9 cellular contexts compared by ENCODE assay signal in the genomic region with DNA sequence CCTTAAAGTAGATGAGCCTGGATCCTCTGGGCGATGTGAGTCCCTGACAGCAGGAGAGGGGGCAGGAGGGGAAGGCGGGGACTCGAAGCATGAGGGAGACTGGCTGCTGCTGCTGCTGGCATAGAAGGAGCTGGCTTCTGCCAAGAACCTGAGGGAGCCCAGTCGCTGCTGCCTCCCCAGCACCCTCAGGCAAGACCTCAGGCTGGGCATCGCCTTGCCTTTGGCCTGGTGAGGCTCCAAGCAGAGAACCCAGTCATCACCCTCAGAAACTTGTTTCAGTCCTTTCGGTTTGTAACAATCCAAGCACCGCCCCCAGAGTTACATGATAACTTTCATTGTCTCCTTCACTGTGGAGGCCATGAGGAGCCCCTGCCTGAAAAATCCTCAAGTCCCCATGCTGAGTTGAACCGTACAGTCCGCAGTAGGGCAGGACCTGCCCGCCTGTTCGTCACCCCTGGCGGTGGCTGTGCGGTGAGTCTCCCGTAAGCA. TPM values are rescaled to one million over a fixed set of nuclear protein-coding genes. Genes with fewer than 3 reads are reported as not detected.
A peak's percentile ranks its signal among the peaks of the same experiment; 100 is the strongest.
DNase-seq lines count a peak whose midpoint lies in the region; ATAC-seq and TF ChIP-seq lines count a peak whose summit lies in the region.
"Had no signal": no experiment of that assay in that cellular context is flagged by ENCODE, and none has a peak within 500 bp of the region (broad histone marks: within the 10 kb centered on the region; RNA-seq: fewer than 3 reads in every experiment).

No MANE protein-coding gene starts in this region.

- H3K36me3 Mint-ChIP-seq in HFFc6 (ENCODE audit: low read depth) (peaks cover 7% of the 10 kb centered on the region), WTC11 (peaks cover 9% of the 10 kb centered on the region)

- CTCF ChIA-PET in WTC11 (lab: Charles Lee): interaction anchor here (0.8 to 2.1 kb wide), 14 partner anchors 8 to 670 kb away, joined by 3 to 16 read pairs (median 6); partner anchors contain the start of gene POFUT2

- WGBS in hepatocyte (ENCODE audit: low lambda C conversion rate, missing lambda C conversion rate): 52% methylated on average over 14 of the region's 14 CpGs

- H3K9me3 Mint-ChIP-seq in HFFc6 (peaks cover 14% of the 10 kb centered on the region), WTC11 (peaks cover 24% of the 10 kb centered on the region)

- H3K27ac Mint-ChIP-seq in HFFc6 (no peak overlapping the region), WTC11 (no peak overlapping the region)

- H3K4me3 ChIP-seq in hepatocyte (no peak overlapping the region), stomach smooth muscle (ENCODE audit: low read length in 2 of 2) (peak overlapping the region; percentile 49 to 64)
- H3K4me3 ChIP-seq: smooth muscle cell had no signal

- DNase-seq in HFFc6: no peak
- DNase-seq in WTC11 (ENCODE audit: low spot score): no peak
- DNase-seq in hepatocyte (ENCODE audit: low spot score): no peak
- DNase-seq in posterior vena cava (ENCODE audit: low spot score): no peak
- no peak for DNase-seq in NK-92 treated with Interleukin-12 subunit alpha and Interleukin-12 subunit beta, amount 100 ng/mL, for 24 hours (lab: John Stamatoyannopoulos, UW)
- no peak for DNase-seq in activated CD4-positive, alpha-beta T cell treated with anti-CD3 and anti-CD28 coated beads, Interleukin-2, amount 50 U/mL, for 4 hours

- peak overlapping the region; percentile 51 to 56 for H3K9ac ChIP-seq in stomach smooth muscle (ENCODE audit: low read length in 2 of 2)

- peak overlapping the region; percentile 69 for H3K4me2 ChIP-seq in hepatocyte
- H3K4me2 ChIP-seq: smooth muscle cell had no signal

- H3K9me3 ChIP-seq in hepatocyte (ENCODE audit: low read depth) (no peaks in the 10 kb centered on the region), stomach smooth muscle (ENCODE audit: control insufficient read depth in 2 of 2, low read length in 2 of 2) (peaks cover 0 to 4% of the 10 kb centered on the region in 2 donors)

- H3K27me3 ChIP-seq in hepatocyte (no peaks in the 10 kb centered on the region), stomach smooth muscle (ENCODE audit: control insufficient read depth in 1 of 2, insufficient read depth in 2 of 2, low read length in 2 of 2) (peaks cover 0 to 5% of the 10 kb centered on the region in 2 donors)

- peaks cover 43% of the 10 kb centered on the region for H3K27me3 Mint-ChIP-seq in HFFc6 (ENCODE audit: insufficient read depth)
- peaks cover 10% of the 10 kb centered on the region for H3K27me3 Mint-ChIP-seq in WTC11 (ENCODE audit: low read depth)

- H3K79me2 ChIP-seq in hepatocyte: no peaks in the 10 kb centered on the region

- H2AFZ ChIP-seq in hepatocyte: peak overlapping the region; percentile 25

- TF ChIP-seq CTCF in HFFc6 (IDR thresholded peaks at IDR 0.05): no peak
- no peak for TF ChIP-seq CTCF in WTC11 (IDR thresholded peaks at IDR 0.05)
- TF ChIP-seq CTCF in hepatocyte (IDR thresholded peaks at IDR 0.05; ENCODE audit: poor library complexity): no peak

- peak; percentile 62 for ATAC-seq in WTC11
- ATAC-seq in HG02884 (IDR thresholded peaks at IDR 0.05; ENCODE audit: unreplicated experiment): no peak

- H3K36me3 ChIP-seq in hepatocyte (replicated peaks; ENCODE audit: insufficient read depth, low read depth) (no peaks in the 10 kb centered on the region), stomach smooth muscle (ENCODE audit: control insufficient read depth in 2 of 2, insufficient read depth in 2 of 2, low read length in 2 of 2) (no peaks in the 10 kb centered on the region)

- H3K9me2 ChIP-seq in hepatocyte (replicated peaks; ENCODE audit: insufficient read depth): no peaks in the 10 kb centered on the region

- peak overlapping the region; percentile 74 for H3K4me3 Mint-ChIP-seq in HFFc6
- peak overlapping the region; percentile 58 for H3K4me3 Mint-ChIP-seq in WTC11

- POLR2A ChIA-PET in WTC11 (lab: Charles Lee): no interaction called here

- H3K4me1 Mint-ChIP-seq in HFFc6 (ENCODE audit: low read depth) (peaks cover 21% of the 10 kb centered on the region), WTC11 (peaks cover 17% of the 10 kb centered on the region)

- intact Hi-C loops in posterior vena cava (cut with DNase I): no loop called here

- no peak overlapping the region for H3K27ac ChIP-seq in hepatocyte
- H3K27ac ChIP-seq in stomach smooth muscle (ENCODE audit: low read length): no peak overlapping the region

- no peaks in the 10 kb centered on the region for H3K4me1 ChIP-seq in hepatocyte (ENCODE audit: insufficient read depth)
- H3K4me1 ChIP-seq in stomach smooth muscle (ENCODE audit: control insufficient read depth, insufficient read depth, low read length): peaks cover 7% of the 10 kb centered on the region

- H4K20me1 ChIP-seq in hepatocyte (ENCODE audit: insufficient read depth, poor library complexity, severe bottlenecking): no peaks in the 10 kb centered on the region

TF ChIP-seq in WTC11, 78 proteins besides CTCF, POLR2A, EP300 and RAD21 (continues in another document):
- TF ChIP-seq HMGXB4 (CRISPR knock-in tag; IDR thresholded peaks at IDR 0.05): no peak
- TF ChIP-seq CREB1 (CRISPR knock-in tag; IDR thresholded peaks at IDR 0.05): no peak
- no peak for TF ChIP-seq ZNF425 (CRISPR knock-in tag; conservative IDR thresholded peaks at IDR 0.05)
- TF ChIP-seq USF2 (CRISPR knock-in tag; IDR thresholded peaks at IDR 0.05): no peak
- TF ChIP-seq MXD4 (CRISPR knock-in tag; IDR thresholded peaks at IDR 0.05; ENCODE audit: borderline replicate concordance): no peak
- no peak for TF ChIP-seq NFE2L1 (CRISPR knock-in tag; IDR thresholded peaks at IDR 0.05)
- TF ChIP-seq, protein P1, sequence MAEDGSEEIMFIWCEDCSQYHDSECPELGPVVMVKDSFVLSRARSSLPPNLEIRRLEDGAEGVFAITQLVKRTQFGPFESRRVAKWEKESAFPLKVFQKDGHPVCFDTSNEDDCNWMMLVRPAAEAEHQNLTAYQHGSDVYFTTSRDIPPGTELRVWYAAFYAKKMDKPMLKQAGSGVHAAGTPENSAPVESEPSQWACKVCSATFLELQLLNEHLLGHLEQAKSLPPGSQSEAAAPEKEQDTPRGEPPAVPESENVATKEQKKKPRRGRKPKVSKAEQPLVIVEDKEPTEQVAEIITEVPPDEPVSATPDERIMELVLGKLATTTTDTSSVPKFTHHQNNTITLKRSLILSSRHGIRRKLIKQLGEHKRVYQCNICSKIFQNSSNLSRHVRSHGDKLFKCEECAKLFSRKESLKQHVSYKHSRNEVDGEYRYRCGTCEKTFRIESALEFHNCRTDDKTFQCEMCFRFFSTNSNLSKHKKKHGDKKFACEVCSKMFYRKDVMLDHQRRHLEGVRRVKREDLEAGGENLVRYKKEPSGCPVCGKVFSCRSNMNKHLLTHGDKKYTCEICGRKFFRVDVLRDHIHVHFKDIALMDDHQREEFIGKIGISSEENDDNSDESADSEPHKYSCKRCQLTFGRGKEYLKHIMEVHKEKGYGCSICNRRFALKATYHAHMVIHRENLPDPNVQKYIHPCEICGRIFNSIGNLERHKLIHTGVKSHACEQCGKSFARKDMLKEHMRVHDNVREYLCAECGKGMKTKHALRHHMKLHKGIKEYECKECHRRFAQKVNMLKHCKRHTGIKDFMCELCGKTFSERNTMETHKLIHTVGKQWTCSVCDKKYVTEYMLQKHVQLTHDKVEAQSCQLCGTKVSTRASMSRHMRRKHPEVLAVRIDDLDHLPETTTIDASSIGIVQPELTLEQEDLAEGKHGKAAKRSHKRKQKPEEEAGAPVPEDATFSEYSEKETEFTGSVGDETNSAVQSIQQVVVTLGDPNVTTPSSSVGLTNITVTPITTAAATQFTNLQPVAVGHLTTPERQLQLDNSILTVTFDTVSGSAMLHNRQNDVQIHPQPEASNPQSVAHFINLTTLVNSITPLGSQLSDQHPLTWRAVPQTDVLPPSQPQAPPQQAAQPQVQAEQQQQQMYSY (CRISPR knock-in tag; IDR thresholded peaks at IDR 0.05): no peak

RNA-seq across cellular contexts. Expression of gene POFUT2, which starts 38.8 kb away (rescaled TPM):
- 100 to 1,000 TPM in 1 of 6 experiments, 10 to 100 TPM in 5; 78.2 to 112 (median 80.3) TPM for total RNA-seq in HFFc6 (2021; fragmentation: NEBNext Ultra II Directional; extraction: Animal tissue kit (Norgen Biotek cat#: 25700))
- total RNA-seq in WTC11 (2021) (37.1 to 41.4 TPM (median 39.7 TPM) in 3 replicates), hepatocyte (25.5 and 30.7 TPM in 2 replicates), posterior vena cava (10 to 100 TPM; 27.1 to 27.4 TPM)
- polyA plus RNA-seq in hepatocyte: 54.4 and 57.7 TPM in 2 replicates
